Comparison of ENCODE assay signal across 8 cellular contexts in genomic region chr7:92837214-92837749, GRCh38. TPM values are rescaled to one million over a fixed set of nuclear protein-coding genes. Genes with fewer than 3 reads are reported as not detected.
DNase-seq lines count a peak whose midpoint lies in the region; ATAC-seq and TF ChIP-seq lines count a peak whose summit lies in the region.

No MANE protein-coding gene starts in this region.

- H3K79me2 ChIP-seq in Loucy (ENCODE audit: insufficient read depth, low read length): peaks cover 100% of the 10 kb centered on the region

- H3K27me3 ChIP-seq in Loucy (ENCODE audit: insufficient read depth, low read length, poor library complexity, severe bottlenecking) (peaks cover 28% of the 10 kb centered on the region), lower lobe of right lung (ENCODE audit: low read depth) (no peaks in the 10 kb centered on the region)

- no peaks in the 10 kb centered on the region for H3K9me2 ChIP-seq in Loucy (replicated peaks; ENCODE audit: low read depth, low read length)

- TF ChIP-seq CTCF in Loucy (conservative IDR thresholded peaks at IDR 0.05; ENCODE audit: low read length): no peak
- no peak for TF ChIP-seq CTCF in astrocyte of the cerebellum (IDR thresholded peaks at IDR 0.05; ENCODE audit: low read depth, low read length, missing control alignments)
- TF ChIP-seq CTCF in lower lobe of right lung (IDR thresholded peaks at IDR 0.05): no peak

- in situ Hi-C loops in astrocyte of the cerebellum (cut with HindIII; ENCODE audit: low sequenced_read_pairs): loop anchor here (25.0 kb wide), 1 partner anchor 200 kb away; no protein-coding TSS in a partner anchor

- peak overlapping the region; percentile 98 for H3K9ac ChIP-seq in Loucy (ENCODE audit: low read depth, low read length, poor library complexity, severe bottlenecking)

- H3K4me1 ChIP-seq in Loucy (ENCODE audit: insufficient read depth, low read length, poor library complexity, severe bottlenecking): peaks cover 53% of the 10 kb centered on the region
- peaks cover 2% of the 10 kb centered on the region for H3K4me1 ChIP-seq in lower lobe of right lung

- intact Hi-C loops in lower lobe of right lung (cut with DNase I): loop anchor here (10.0 kb wide), 1 partner anchor 142 kb away; no protein-coding TSS in a partner anchor

- H3K4me3 ChIP-seq in Loucy (ENCODE audit: low read length, poor library complexity, severe bottlenecking): peak overlapping the region; percentile 87
- peak overlapping the region; percentile 73 for H3K4me3 ChIP-seq in astrocyte of the cerebellum (ENCODE audit: low read depth, low read length)
- H3K4me3 ChIP-seq in lower lobe of right lung: peak overlapping the region; percentile 83

- peaks cover 21% of the 10 kb centered on the region for H4K20me1 ChIP-seq in Loucy (ENCODE audit: insufficient read depth, low read length, poor library complexity, severe bottlenecking)

- H2AFZ ChIP-seq in Loucy (ENCODE audit: low read length): no peak overlapping the region

- no peak for ATAC-seq in lower lobe of right lung
- ATAC-seq in GM19324 (IDR thresholded peaks at IDR 0.05; ENCODE audit: low FRiP score, unreplicated experiment): no peak
- ATAC-seq in GM19328 (IDR thresholded peaks at IDR 0.05; ENCODE audit: unreplicated experiment): no peak
- no peak for ATAC-seq in GM18907 (IDR thresholded peaks at IDR 0.05; ENCODE audit: unreplicated experiment)

- DNase-seq in DMS53 (lab: John Stamatoyannopoulos, UW): peak; percentile 51
- no peak for DNase-seq in astrocyte of the cerebellum (ENCODE audit: low read depth)
- DNase-seq in lower lobe of right lung: no peak
- DNase-seq in occipital lobe (lab: John Stamatoyannopoulos, UW): no peak

- peaks cover 5% of the 10 kb centered on the region for H3F3A ChIP-seq in Loucy (ENCODE audit: low read depth)

- H3K36me3 ChIP-seq in Loucy (ENCODE audit: insufficient read depth, low read length) (peaks cover 12% of the 10 kb centered on the region), lower lobe of right lung (no peaks in the 10 kb centered on the region)

- peak overlapping the region; percentile 93 for H3K4me2 ChIP-seq in Loucy (ENCODE audit: low read depth, low read length, poor library complexity, severe bottlenecking)

- no peaks in the 10 kb centered on the region for H3K9me3 ChIP-seq in Loucy (ENCODE audit: insufficient read depth, low read depth, low read length)
- H3K9me3 ChIP-seq in lower lobe of right lung: no peaks in the 10 kb centered on the region

- peak overlapping the region; percentile 84 for H3K27ac ChIP-seq in lower lobe of right lung

RNA-seq across cellular contexts. Expression of gene CDK6, which starts 0.9 kb away (rescaled TPM):
- 21.7 TPM for total RNA-seq in lower lobe of right lung
- 11.1 TPM for total RNA-seq in occipital lobe
